1 cellular context compared by ENCODE assay signal in the genomic region with DNA sequence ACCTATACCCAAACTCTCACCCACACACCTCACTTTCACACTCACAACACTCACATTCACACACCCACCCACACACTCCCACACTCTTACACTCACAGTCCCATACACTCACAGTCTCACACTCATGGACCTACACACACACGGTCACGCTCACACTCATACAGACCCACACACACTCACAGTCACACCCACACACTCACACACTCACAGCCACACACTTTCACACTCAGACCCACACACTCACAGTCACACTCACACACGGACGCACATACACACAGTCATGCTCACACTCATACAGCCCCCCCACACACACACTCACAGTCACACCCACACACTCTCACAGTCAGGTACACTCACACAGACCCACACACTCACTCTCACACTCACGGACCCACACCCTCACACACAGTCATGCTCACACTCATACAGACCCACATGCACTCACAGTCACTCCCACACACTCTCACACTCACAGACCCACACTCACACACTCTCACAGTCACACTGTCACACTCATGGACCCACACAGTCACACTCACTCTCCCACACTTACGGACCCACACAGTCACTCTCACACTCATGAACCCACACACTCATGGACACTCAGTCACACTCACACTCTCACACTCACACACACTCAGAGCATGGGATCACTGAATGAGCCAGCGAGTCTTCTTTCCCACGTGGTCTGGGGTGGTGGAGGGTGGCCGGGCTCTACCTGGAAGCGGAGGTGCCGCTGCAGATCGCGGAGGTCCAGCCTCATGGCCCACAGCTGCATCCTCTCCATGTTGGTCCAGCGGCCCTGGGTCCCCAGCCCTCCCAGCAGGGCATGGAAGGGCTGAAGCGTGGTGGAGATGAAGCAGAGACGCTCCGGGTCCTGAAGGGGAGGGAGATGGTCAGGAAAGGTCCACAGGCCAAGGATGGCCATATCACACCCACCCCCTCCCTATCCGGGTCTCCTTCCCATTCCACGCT.
TF ChIP-seq lines count a peak whose summit lies in the region.

No MANE protein-coding gene starts in this region.

TF ChIP-seq in K562, 482 proteins besides CTCF, POLR2A, EP300 and RAD21 (continued from another document):
- TF ChIP-seq, protein P1, sequence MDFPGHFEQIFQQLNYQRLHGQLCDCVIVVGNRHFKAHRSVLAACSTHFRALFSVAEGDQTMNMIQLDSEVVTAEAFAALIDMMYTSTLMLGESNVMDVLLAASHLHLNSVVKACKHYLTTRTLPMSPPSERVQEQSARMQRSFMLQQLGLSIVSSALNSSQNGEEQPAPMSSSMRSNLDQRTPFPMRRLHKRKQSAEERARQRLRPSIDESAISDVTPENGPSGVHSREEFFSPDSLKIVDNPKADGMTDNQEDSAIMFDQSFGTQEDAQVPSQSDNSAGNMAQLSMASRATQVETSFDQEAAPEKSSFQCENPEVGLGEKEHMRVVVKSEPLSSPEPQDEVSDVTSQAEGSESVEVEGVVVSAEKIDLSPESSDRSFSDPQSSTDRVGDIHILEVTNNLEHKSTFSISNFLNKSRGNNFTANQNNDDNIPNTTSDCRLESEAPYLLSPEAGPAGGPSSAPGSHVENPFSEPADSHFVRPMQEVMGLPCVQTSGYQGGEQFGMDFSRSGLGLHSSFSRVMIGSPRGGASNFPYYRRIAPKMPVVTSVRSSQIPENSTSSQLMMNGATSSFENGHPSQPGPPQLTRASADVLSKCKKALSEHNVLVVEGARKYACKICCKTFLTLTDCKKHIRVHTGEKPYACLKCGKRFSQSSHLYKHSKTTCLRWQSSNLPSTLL (IDR thresholded peaks at IDR 0.05), result no peak
- no peak for TF ChIP-seq RCOR1 (IDR thresholded peaks at IDR 0.05; ENCODE audit: borderline replicate concordance in 1 of 2, low read depth in 2 of 2, low read length in 2 of 2)
